15 cellular contexts compared by ENCODE assay signal in genomic region chr3:100915706-100916105, GRCh38.
"Had no signal": no experiment of that assay in that cellular context is flagged by ENCODE, and none has a peak within 500 bp of the region (broad histone marks: within the 10 kb centered on the region; RNA-seq: fewer than 3 reads in every experiment).

No MANE protein-coding gene starts in this region.

- H3K27me3 ChIP-seq: foreskin keratinocyte, pancreas, suprapubic skin had no signal

- H3K9me3 ChIP-seq: pancreas, suprapubic skin had no signal

- ATAC-seq: activated CD8-positive, alpha-beta T cell treated with anti-CD3 and anti-CD28 coated beads, Interleukin-2, amount 10 ng/mL, durations not matched to agents 7 days and 5 days; esophagus mucosa; foreskin keratinocyte; left colon; stimulated activated naive B cell treated with anti-CD40 and anti-IgM and Interleukin-4, amounts not matched to agents 10 μg/mL and 1 μg/mL and 100 μg/mL, for 72 hours had no signal

- H3K27ac ChIP-seq: foreskin keratinocyte, pancreas, suprapubic skin had no signal

- H3K4me3 ChIP-seq: lung, pancreas, suprapubic skin had no signal

- H3K4me1 ChIP-seq: foreskin keratinocyte, pancreas had no signal

- H3K36me3 ChIP-seq: pancreas, suprapubic skin had no signal

- DNase-seq: activated B cell treated with CpG ODN at 0.5 μM for 24 hours; activated CD4-positive, alpha-beta T cell treated with anti-CD3 and anti-CD28 coated beads, Interleukin-2, amount 10 ng/mL, durations not matched to agents 24 days and 14 days; activated CD8-positive, alpha-beta memory T cell treated with anti-CD3 and anti-CD28 coated beads, Interleukin-2, amount 50 U/mL, for 4 hours; activated CD8-positive, alpha-beta T cell treated with anti-CD3 and anti-CD28 coated beads, Interleukin-2, amount 10 ng/mL, durations not matched to agents 7 days and 5 days; activated effector memory CD4-positive, alpha-beta T cell treated with anti-CD3 and anti-CD28 coated beads, Interleukin-2, amount 50 U/mL, for 16 hours; activated T-cell treated with anti-CD3 and anti-CD28 coated beads, Interleukin-2, amount 50 U/mL, for 48 hours; foreskin keratinocyte; left colon; naive B cell; pancreas; stimulated activated CD4-positive, alpha-beta T cell treated with anti-CD3 and anti-CD28 coated beads, Interleukin-12 subunit alpha, Interleukin-12 subunit beta, amount 100 ng/mL, for 4 hours; stimulated activated naive B cell treated with anti-CD40 and anti-IgM and Interleukin-4, amounts not matched to agents 10 μg/mL and 1 μg/mL and 100 μg/mL, for 72 hours had no signal
